17 cellular contexts compared by ENCODE assay signal in the genomic region with DNA sequence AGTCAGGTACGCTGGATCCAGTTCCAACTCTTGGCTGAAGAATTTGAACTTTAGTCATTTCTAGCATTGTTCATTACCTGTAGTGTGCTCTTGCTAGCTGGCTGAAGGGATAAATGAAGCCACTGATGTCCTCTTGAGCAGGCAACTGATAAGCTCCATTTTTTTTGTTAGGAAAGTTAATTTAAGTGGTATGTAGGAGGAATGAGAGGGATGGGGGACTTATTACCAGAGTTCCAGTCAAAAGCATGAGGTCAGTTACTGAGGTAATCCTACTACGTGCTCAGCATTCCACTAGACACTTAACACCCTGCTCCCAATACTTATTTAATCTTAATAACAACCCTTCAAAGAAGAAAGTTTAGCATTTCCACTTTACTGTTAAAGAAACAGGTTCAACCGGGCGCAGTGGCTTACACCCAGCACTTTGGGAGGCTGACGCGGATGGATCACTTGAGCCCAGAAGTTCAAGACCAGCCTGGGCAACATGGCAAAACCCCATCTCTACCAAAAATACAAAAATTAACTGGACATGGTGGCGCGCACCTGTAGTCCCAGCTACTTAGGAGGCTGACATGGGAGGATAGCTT. TPM values are rescaled to one million over a fixed set of nuclear protein-coding genes. Genes with fewer than 3 reads are reported as not detected.
DNase-seq lines count a peak whose midpoint lies in the region; ATAC-seq and TF ChIP-seq lines count a peak whose summit lies in the region.
"Had no signal": no experiment of that assay in that cellular context is flagged by ENCODE, and none has a peak within 500 bp of the region (broad histone marks: within the 10 kb centered on the region; RNA-seq: fewer than 3 reads in every experiment).

No MANE protein-coding gene starts in this region.

- no peak overlapping the region for H3K4me3 ChIP-seq in ovary
- H3K4me3 ChIP-seq: GM12878, right atrium auricular region, vagina had no signal

- POLR2A ChIA-PET in T-cell (lab: Charles Lee): interaction anchor here in 1 of 2 donors (0.5 to 1.6 kb wide), 3 partner anchors 32 to 85 kb away, joined by 3 to 7 read pairs (median 3); no protein-coding TSS in a partner anchor

- no peak for DNase-seq in stimulated activated naive CD8-positive, alpha-beta T cell treated with anti-CD3 and anti-CD28 coated beads, Interleukin-15, Interleukin-2, amounts not matched to agents 100 U/mL and 50 U/mL, for 24 hours
- no peak for DNase-seq in activated naive CD8-positive, alpha-beta T cell treated with anti-CD3 and anti-CD28 coated beads, Interleukin-2, amount 50 U/mL, for 24 hours
- DNase-seq in naive B cell: no peak
- DNase-seq in ovary: no peak
- DNase-seq in AML-193 (lab: John Stamatoyannopoulos, UW): no peak
- no peak for DNase-seq in T-cell
- DNase-seq in stimulated activated naive CD4-positive, alpha-beta T cell (lab: John Stamatoyannopoulos, UW): no peak
- DNase-seq: NCI-H1092 treated with DMSO at 0.1 percent for 48 hours; NCI-H510A treated with DMSO at 0.1 percent for 48 hours; SHP77; stimulated activated CD4-positive, alpha-beta T cell treated with anti-CD3 and anti-CD28 coated beads, Interleukin-15, amount 100 ng/mL, for 24 hours; stimulated activated naive B cell treated with anti-CD40 and anti-IgM and Interleukin-4, amounts not matched to agents 10 μg/mL and 1 μg/mL and 100 μg/mL, for 72 hours; T-helper 17 cell had no signal

- no peaks in the 10 kb centered on the region for H3K9me3 Mint-ChIP-seq in stimulated activated naive CD8-positive, alpha-beta T cell treated with anti-CD3 and anti-CD28 coated beads, Interleukin-15, Interleukin-2, amounts not matched to agents 100 ng/mL and 50 ng/mL, for 24 hours
- H3K9me3 Mint-ChIP-seq in activated naive CD8-positive, alpha-beta T cell treated with anti-CD3 and anti-CD28 coated beads, Interleukin-2, amount 50 U/mL, for 24 hours: no peaks in the 10 kb centered on the region
- H3K9me3 Mint-ChIP-seq in naive B cell: peaks cover 0 to 2% (median 0%) of the 10 kb centered on the region in 7 donors
- no peaks in the 10 kb centered on the region for H3K9me3 Mint-ChIP-seq in T-cell
- H3K9me3 Mint-ChIP-seq: stimulated activated naive B cell treated with anti-CD40 and anti-IgM and Interleukin-4, amounts not matched to agents 10 μg/mL and 1 μg/mL and 100 μg/mL, for 72 hours had no signal

- H3K27me3 Mint-ChIP-seq in stimulated activated naive CD8-positive, alpha-beta T cell treated with anti-CD3 and anti-CD28 coated beads, Interleukin-15, Interleukin-2, amounts not matched to agents 100 ng/mL and 50 ng/mL, for 24 hours: no peaks in the 10 kb centered on the region
- H3K27me3 Mint-ChIP-seq in activated naive CD8-positive, alpha-beta T cell treated with anti-CD3 and anti-CD28 coated beads, Interleukin-2, amount 50 U/mL, for 24 hours: no peaks in the 10 kb centered on the region
- H3K27me3 Mint-ChIP-seq in naive B cell (no peaks in the 10 kb centered on the region), T-cell (no peaks in the 10 kb centered on the region)
- H3K27me3 Mint-ChIP-seq: stimulated activated naive B cell treated with anti-CD40 and anti-IgM and Interleukin-4, amounts not matched to agents 10 μg/mL and 1 μg/mL and 100 μg/mL, for 72 hours; T-helper 17 cell had no signal

- WGBS in ovary, 3 donors: 85 to 93% (median 87%) methylated on average over 8 of the region's 8 CpGs

- H3K27ac ChIP-seq in ovary: no peak overlapping the region
- H3K27ac ChIP-seq: vagina had no signal

- TF ChIP-seq POLR2A in ovary (IDR thresholded peaks at IDR 0.05): no peak

- H3K4me3 Mint-ChIP-seq in stimulated activated naive CD8-positive, alpha-beta T cell treated with anti-CD3 and anti-CD28 coated beads, Interleukin-15, Interleukin-2, amounts not matched to agents 100 ng/mL and 50 ng/mL, for 24 hours: no peak overlapping the region
- peak overlapping the region; percentile 75 for H3K4me3 Mint-ChIP-seq in activated naive CD8-positive, alpha-beta T cell treated with anti-CD3 and anti-CD28 coated beads, Interleukin-2, amount 50 U/mL, for 24 hours
- peak overlapping the region in 3 of 8 donors; percentile 71 to 95 (median 83) for H3K4me3 Mint-ChIP-seq in naive B cell
- peak overlapping the region in 1 of 3 donors; percentile 80 for H3K4me3 Mint-ChIP-seq in T-cell

- peaks cover 47% of the 10 kb centered on the region for H3K4me1 Mint-ChIP-seq in stimulated activated naive CD8-positive, alpha-beta T cell treated with anti-CD3 and anti-CD28 coated beads, Interleukin-15, Interleukin-2, amounts not matched to agents 100 ng/mL and 50 ng/mL, for 24 hours (ENCODE audit: low read depth)
- peaks cover 51% of the 10 kb centered on the region for H3K4me1 Mint-ChIP-seq in activated naive CD8-positive, alpha-beta T cell treated with anti-CD3 and anti-CD28 coated beads, Interleukin-2, amount 50 U/mL, for 24 hours
- H3K4me1 Mint-ChIP-seq in naive B cell: peaks cover 47 to 53% (median 51%) of the 10 kb centered on the region in 3 donors
- peaks cover 38 to 49% (median 49%) of the 10 kb centered on the region in 3 donors for H3K4me1 Mint-ChIP-seq in T-cell

- ATAC-seq in stimulated activated naive CD8-positive, alpha-beta T cell treated with anti-CD3 and anti-CD28 coated beads, Interleukin-15, Interleukin-2, amounts not matched to agents 100 U/mL and 50 U/mL, for 24 hours: no peak
- no peak for ATAC-seq in activated naive CD8-positive, alpha-beta T cell treated with anti-CD3 and anti-CD28 coated beads, Interleukin-2, amount 50 U/mL, for 24 hours
- ATAC-seq in naive B cell (ENCODE audit: low read depth in 2 of 2) (no peak), T-cell (replicated peaks in 1 of 4) (no peak)
- ATAC-seq: GM12878; stimulated activated naive B cell treated with anti-CD40 and anti-IgM and Interleukin-4, amounts not matched to agents 10 μg/mL and 1 μg/mL and 100 μg/mL, for 72 hours; T-helper 17 cell had no signal

- CTCF ChIA-PET in T-cell (lab: Charles Lee): interaction anchor here in 1 of 2 donors (0.9 to 1.1 kb wide), 2 partner anchors 9 to 74 kb away, joined by 4 read pairs; no protein-coding TSS in a partner anchor

- intact Hi-C loops in ovary (cut with DNase I): no loop called here

- no peak for TF ChIP-seq EP300 in ovary (IDR thresholded peaks at IDR 0.05)

- H3K9me3 ChIP-seq in ovary: no peaks in the 10 kb centered on the region
- H3K9me3 ChIP-seq: right atrium auricular region, vagina had no signal

- no peaks in the 10 kb centered on the region for H3K36me3 ChIP-seq in ovary
- H3K36me3 ChIP-seq: right atrium auricular region, vagina had no signal

- TF ChIP-seq CTCF in ovary (IDR thresholded peaks at IDR 0.05): no peak

- peaks cover 3% of the 10 kb centered on the region for H3K4me1 ChIP-seq in ovary (ENCODE audit: insufficient read depth)

- H3K27ac Mint-ChIP-seq in stimulated activated naive CD8-positive, alpha-beta T cell treated with anti-CD3 and anti-CD28 coated beads, Interleukin-15, Interleukin-2, amounts not matched to agents 100 ng/mL and 50 ng/mL, for 24 hours: peak overlapping the region; percentile 81
- H3K27ac Mint-ChIP-seq in activated naive CD8-positive, alpha-beta T cell treated with anti-CD3 and anti-CD28 coated beads, Interleukin-2, amount 50 U/mL, for 24 hours: no peak overlapping the region
- H3K27ac Mint-ChIP-seq in naive B cell (peak overlapping the region in 5 of 6 donors; percentile 49 to 96 (median 79)), T-cell (peak overlapping the region in 1 of 2 donors; percentile 96)

- peaks cover 13% of the 10 kb centered on the region for H3K36me3 Mint-ChIP-seq in stimulated activated naive CD8-positive, alpha-beta T cell treated with anti-CD3 and anti-CD28 coated beads, Interleukin-15, Interleukin-2, amounts not matched to agents 100 ng/mL and 50 ng/mL, for 24 hours (ENCODE audit: low read depth)
- peaks cover 14% of the 10 kb centered on the region for H3K36me3 Mint-ChIP-seq in activated naive CD8-positive, alpha-beta T cell treated with anti-CD3 and anti-CD28 coated beads, Interleukin-2, amount 50 U/mL, for 24 hours (ENCODE audit: low read depth)
- H3K36me3 Mint-ChIP-seq in naive B cell (peaks cover 0 to 6% of the 10 kb centered on the region in 2 donors), T-cell (peaks cover 2% of the 10 kb centered on the region)

- no peaks in the 10 kb centered on the region for H3K27me3 ChIP-seq in ovary
- H3K27me3 ChIP-seq: right atrium auricular region, vagina had no signal

RNA-seq across cellular contexts. Expression of a gene that starts 2.0 kb away (rescaled TPM):
- polyA plus RNA-seq in naive B cell (ENCODE audit: low read depth in 6 of 6) (10 to 100 TPM; 23.8 to 61.4 (median 49.6) TPM), ovary (10 to 100 TPM in 1 of 2 donors, 1 to 10 TPM in 1; 6.9 to 10.2 TPM)
- total RNA-seq in ovary (10 to 100 TPM; 16.7 to 28.1 (median 18.8) TPM), T-cell (10 to 100 TPM; 52.7 to 80.0 (median 62.6) TPM)
